ENCODE assay signal across 25 cellular contexts in genomic region chr13:28340272-28340793, GRCh38.
DNase-seq lines count a peak whose midpoint lies in the region; ATAC-seq and TF ChIP-seq lines count a peak whose summit lies in the region.
"Had no signal": no experiment of that assay in that cellular context is flagged by ENCODE, and none has a peak within 500 bp of the region (broad histone marks: within the 10 kb centered on the region; RNA-seq: fewer than 3 reads in every experiment).

No MANE protein-coding gene starts in this region.

- H3K27ac ChIP-seq in A673 (ENCODE audit: low read depth, low read length, poor library complexity, severe bottlenecking) = no peak overlapping the region
- H3K27ac ChIP-seq in SK-N-MC = no peak overlapping the region
- H3K27ac ChIP-seq in right atrium auricular region = no peak overlapping the region
- H3K27ac ChIP-seq: adrenal gland, gastroesophageal sphincter, vagina had no signal

- ATAC-seq in HG03159 (IDR thresholded peaks at IDR 0.05; ENCODE audit: unreplicated experiment) = no peak
- no peak for ATAC-seq in GM18517 (IDR thresholded peaks at IDR 0.05; ENCODE audit: unreplicated experiment)
- ATAC-seq: gastroesophageal sphincter, HepG2, right cardiac atrium, Right ventricle myocardium inferior had no signal

- BruUV-seq in A673 (replicated peaks; lab: Mats Ljungman, UMichigan) = no TSS peak

- CTCF ChIA-PET in A673 (lab: Charles Lee) = no interaction called here

- peaks cover 43% of the 10 kb centered on the region for H3K4me1 ChIP-seq in A673 (ENCODE audit: insufficient read depth, low read length, poor library complexity, severe bottlenecking)
- peaks cover 0 to 36% of the 10 kb centered on the region in 2 donors for H3K4me1 ChIP-seq in right atrium auricular region
- H3K4me1 ChIP-seq: adrenal gland had no signal

- H3K9me3 ChIP-seq in A673 (ENCODE audit: low read depth, low read length, poor library complexity, severe bottlenecking) = no peaks in the 10 kb centered on the region
- no peaks in the 10 kb centered on the region for H3K9me3 ChIP-seq in SK-N-MC (ENCODE audit: low read depth, low read length)
- H3K9me3 ChIP-seq in right atrium auricular region = no peaks in the 10 kb centered on the region
- H3K9me3 ChIP-seq: adrenal gland, gastroesophageal sphincter, vagina had no signal

- intact Hi-C loops in A673 (cut with micrococcal nuclease; ENCODE audit: unreplicated experiment) = no loop called here

- H3K27me3 ChIP-seq in A673 (replicated peaks; ENCODE audit: insufficient read depth, low read depth, low read length, poor library complexity) (no peaks in the 10 kb centered on the region), right atrium auricular region (no peaks in the 10 kb centered on the region)
- H3K27me3 ChIP-seq: vagina had no signal

- H3K4me3 ChIP-seq in A673 (ENCODE audit: low read depth, low read length, poor library complexity, severe bottlenecking) (no peak overlapping the region), SK-N-MC (no peak overlapping the region), fibroblast of the aortic adventitia (ENCODE audit: low read depth, low read length) (no peak overlapping the region), right atrium auricular region (no peak overlapping the region)
- H3K4me3 ChIP-seq: adrenal gland, gastroesophageal sphincter, lung, vagina had no signal

- no peak for TF ChIP-seq CTCF in A673 (conservative IDR thresholded peaks at IDR 0.05; ENCODE audit: low read depth, low read length)
- TF ChIP-seq CTCF in fibroblast of the aortic adventitia (IDR thresholded peaks at IDR 0.05; ENCODE audit: insufficient read depth, low read length) = no peak
- no peak for TF ChIP-seq CTCF in right atrium auricular region (IDR thresholded peaks at IDR 0.05)

- DNase-seq in A673 (ENCODE audit: low spot score) (peak; percentile 74), EL (peak; percentile 92), SK-N-MC (ENCODE audit: low read depth, low spot score) (peak; percentile 28), fibroblast of the aortic adventitia (ENCODE audit: low read depth) (peak; percentile 34), right atrium auricular region (ENCODE audit: low spot score) (no peak), DMS53 treated with DMSO at 0.1 percent for 48 hours (lab: John Stamatoyannopoulos, UW; ENCODE audit: unreplicated experiment) (no peak)
- DNase-seq: activated CD4-positive, alpha-beta T cell treated with anti-CD3 and anti-CD28 coated beads for 4 hours; activated effector memory CD4-positive, alpha-beta T cell treated with anti-CD3 and anti-CD28 coated beads, Interleukin-2, amount 50 U/mL, for 16 hours; adrenal gland; CD4-positive, alpha-beta T cell; DMS79; H9; MM.1S; naive B cell; right cardiac atrium; stimulated activated CD8-positive, alpha-beta memory T cell treated with anti-CD3 and anti-CD28 coated beads, Interleukin-4, amount 100 ng/mL, for 48 hours; substantia nigra; T-helper 1 cell had no signal

- H3K36me3 ChIP-seq in A673 (ENCODE audit: insufficient read depth, low read length, poor library complexity, severe bottlenecking) (no peaks in the 10 kb centered on the region), SK-N-MC (ENCODE audit: insufficient read depth, low read length) (no peaks in the 10 kb centered on the region), right atrium auricular region (no peaks in the 10 kb centered on the region)
- H3K36me3 ChIP-seq: adrenal gland, gastroesophageal sphincter, vagina had no signal

- H3K9ac ChIP-seq in SK-N-MC (ENCODE audit: insufficient read length) = no peak overlapping the region

- POLR2A ChIA-PET in A673 (lab: Charles Lee; ENCODE audit: low non-redundant PET) = no interaction called here

Comparison
In these comparisons a context has a peak if more than half of its experiments do, and no peak if none do; other contexts are left out.
1. DNase-seq: peak in A673 (single experiment), EL (single experiment), SK-N-MC (single experiment) and fibroblast of the aortic adventitia (single experiment); none in right atrium auricular region (single experiment) and DMS53 treated with DMSO at 0.1 percent for 48 hours (single experiment).